In genomic region chr4:28562913-28563312, GRCh38 we compare ENCODE assay signal across 17 cellular contexts.
A peak's percentile ranks its signal among the peaks of the same experiment; 100 is the strongest.
DNase-seq lines count a peak whose midpoint lies in the region; ATAC-seq and TF ChIP-seq lines count a peak whose summit lies in the region.
"Had no signal": no experiment of that assay in that cellular context is flagged by ENCODE, and none has a peak within 500 bp of the region (broad histone marks: within the 10 kb centered on the region; RNA-seq: fewer than 3 reads in every experiment).

No MANE protein-coding gene starts in this region.

- H3K4me1 ChIP-seq in GM23248 (ENCODE audit: insufficient read depth) (peaks cover 11% of the 10 kb centered on the region; the same call in 1 of the 2 replicates), foreskin keratinocyte (peaks cover 3% of the 10 kb centered on the region)
- H3K4me1 ChIP-seq: Caco-2 had no signal

- TF ChIP-seq CTCF in foreskin keratinocyte (conservative IDR thresholded peaks at IDR 0.05), result no peak

- 21 to 31% methylated on average over 1 of the region's 4 CpGs for WGBS in GM23248 (ENCODE audit: low coverage in 1 of 2, low lambda C conversion rate in 2 of 2, missing lambda C conversion rate in 2 of 2), 2 experiments

- H3K4me1 Mint-ChIP-seq in T-helper 2 cell treated with Interferon-gamma antibody and Interleukin-4, amounts not matched to agents 5 μg/mL and 100 μg/mL, for 36 hours (ENCODE audit: low read depth), result no peaks in the 10 kb centered on the region

- H3K27ac Mint-ChIP-seq in T-helper 2 cell treated with Interferon-gamma antibody and Interleukin-4, amounts not matched to agents 5 μg/mL and 100 μg/mL, for 36 hours, result no peak overlapping the region
- H3K27ac Mint-ChIP-seq: CD4-positive, alpha-beta T cell; HFFc6 had no signal

- no peak overlapping the region for H3K4me2 ChIP-seq in GM23248 (ENCODE audit: unreplicated experiment)

- H3K79me2 ChIP-seq in GM23248 (ENCODE audit: insufficient read depth), result no peaks in the 10 kb centered on the region

- in situ Hi-C loops in GM23248 (cut with MboI), result no loop called here

- DNase-seq in EH (ENCODE audit: low read depth), result peak; percentile 31
- no peak for DNase-seq in GM23248
- peak; percentile 8 for DNase-seq in RPMI7951 (ENCODE audit: low read depth)
- DNase-seq in foreskin keratinocyte, result peak; percentile 17 to 31
- no peak for DNase-seq in T-helper 2 cell treated with Interferon-gamma antibody and Interleukin-4, amounts not matched to agents 5 μg/mL and 100 μg/mL, for 36 hours (ENCODE audit: low spot score)
- no peak for DNase-seq in DMS79 (lab: John Stamatoyannopoulos, UW)
- DNase-seq: ACHN; AML-193; Caco-2; CD4-positive, alpha-beta T cell; GOT3; H7; HFFc6; KG1 had no signal

- peaks cover 22% of the 10 kb centered on the region for H3K9me3 Mint-ChIP-seq in T-helper 2 cell treated with Interferon-gamma antibody and Interleukin-4, amounts not matched to agents 5 μg/mL and 100 μg/mL, for 36 hours

- no peaks in the 10 kb centered on the region for H3K27me3 ChIP-seq in GM23248 (replicated peaks; ENCODE audit: insufficient read depth)
- H3K27me3 ChIP-seq in foreskin keratinocyte, result no peaks in the 10 kb centered on the region

- no peak overlapping the region for H3K4me3 ChIP-seq in GM23248

- no peaks in the 10 kb centered on the region for H3F3A ChIP-seq in GM23248 (ENCODE audit: insufficient read depth)

- H3K36me3 ChIP-seq in GM23248 (ENCODE audit: low read depth), result no peaks in the 10 kb centered on the region

- no peak for ATAC-seq in foreskin keratinocyte
- ATAC-seq in HG03139 (IDR thresholded peaks at IDR 0.05; ENCODE audit: unreplicated experiment), result no peak
- ATAC-seq: HCT116 had no signal

- no peak overlapping the region for H3K9ac ChIP-seq in GM23248

- no peaks in the 10 kb centered on the region for H3K27me3 Mint-ChIP-seq in T-helper 2 cell treated with Interferon-gamma antibody and Interleukin-4, amounts not matched to agents 5 μg/mL and 100 μg/mL, for 36 hours (ENCODE audit: low read depth)
- H3K27me3 Mint-ChIP-seq: CD4-positive, alpha-beta T cell had no signal

- H3K27ac ChIP-seq in GM23248 (no peak overlapping the region), foreskin keratinocyte (no peak overlapping the region)
- H3K27ac ChIP-seq: C4-2B had no signal

- no peak overlapping the region for H3K4me3 Mint-ChIP-seq in T-helper 2 cell treated with Interferon-gamma antibody and Interleukin-4, amounts not matched to agents 5 μg/mL and 100 μg/mL, for 36 hours
- H3K4me3 Mint-ChIP-seq: CD4-positive, alpha-beta T cell; HFFc6 had no signal

- no peaks in the 10 kb centered on the region for H3K9me2 ChIP-seq in GM23248 (ENCODE audit: insufficient read depth)

- H3K9me3 ChIP-seq in GM23248 (ENCODE audit: low read depth), result no peaks in the 10 kb centered on the region
- H3K9me3 ChIP-seq: Caco-2 had no signal

- H4K20me1 ChIP-seq in GM23248 (ENCODE audit: insufficient read depth), result no peaks in the 10 kb centered on the region

- H3K36me3 Mint-ChIP-seq in T-helper 2 cell treated with Interferon-gamma antibody and Interleukin-4, amounts not matched to agents 5 μg/mL and 100 μg/mL, for 36 hours (ENCODE audit: low read depth), result no peaks in the 10 kb centered on the region

- 0 out of 2 replicates have a peak overlapping the region, but pooled peaks have one; percentile 5 for H2AFZ ChIP-seq in GM23248

Comparison
In these comparisons a context has a peak if more than half of its experiments do, and no peak if none do; other contexts are left out.
1. DNase-seq: peak in EH (single experiment), RPMI7951 (single experiment) and foreskin keratinocyte (2 of 2); none in GM23248 (single experiment), T-helper 2 cell treated with Interferon-gamma antibody and Interleukin-4, amounts not matched to agents 5 μg/mL and 100 μg/mL, for 36 hours (single experiment) and DMS79 (single experiment).